In genomic region chr11:45451766-45452440, GRCh38 we compare ENCODE assay signal across 26 cellular contexts.
DNase-seq lines count a peak whose midpoint lies in the region; ATAC-seq and TF ChIP-seq lines count a peak whose summit lies in the region.
"Had no signal": no experiment of that assay in that cellular context is flagged by ENCODE, and none has a peak within 500 bp of the region (broad histone marks: within the 10 kb centered on the region; RNA-seq: fewer than 3 reads in every experiment).

No MANE protein-coding gene starts in this region.

- H3K27me3 ChIP-seq in body of pancreas, result no peaks in the 10 kb centered on the region
- H3K27me3 ChIP-seq: BLaER1, vagina had no signal

- TF ChIP-seq POLR2A in body of pancreas (IDR thresholded peaks at IDR 0.05), result no peak

- H3K27ac ChIP-seq in body of pancreas, result no peak overlapping the region
- H3K27ac ChIP-seq: BLaER1, tibial artery, vagina, VCaP had no signal

- no peak for TF ChIP-seq CTCF in body of pancreas (IDR thresholded peaks at IDR 0.05)
- no peak for TF ChIP-seq CTCF in omental fat pad (IDR thresholded peaks at IDR 0.05)

- 42 to 47% methylated on average over 8 of the region's 8 CpGs for WGBS in body of pancreas, 2 donors

- ATAC-seq in body of pancreas, result peak; percentile 33
- ATAC-seq in omental fat pad (ENCODE audit: low FRiP score), result peak; percentile 69
- ATAC-seq in HG03460 (IDR thresholded peaks at IDR 0.05; ENCODE audit: unreplicated experiment), result no peak
- ATAC-seq in GM18870 (IDR thresholded peaks at IDR 0.05; ENCODE audit: unreplicated experiment), result no peak
- ATAC-seq: activated CD4-positive, alpha-beta T cell treated with anti-CD3 and anti-CD28 coated beads for 36 hours; activated CD8-positive, alpha-beta T cell treated with anti-CD3 and anti-CD28 coated beads for 36 hours; left lobe of liver; PC-3 had no signal

- no peaks in the 10 kb centered on the region for H3K9me3 ChIP-seq in body of pancreas
- H3K9me3 ChIP-seq: BLaER1, HAP-1, vagina had no signal

- H3K4me1 ChIP-seq in body of pancreas, result no peaks in the 10 kb centered on the region
- H3K4me1 ChIP-seq: BLaER1, HAP-1, vagina had no signal

- H3K4me3 ChIP-seq in body of pancreas, result no peak overlapping the region
- H3K4me3 ChIP-seq: BLaER1, HAP-1, tibial artery, vagina had no signal

- peak; percentile 27 for DNase-seq in Daoy (ENCODE audit: low read depth)
- DNase-seq in HT1080 (ENCODE audit: low read depth), result peak; percentile 6
- DNase-seq in body of pancreas, result peak in 1 of 4 donors; percentile 18
- no peak for DNase-seq in omental fat pad (ENCODE audit: low spot score)
- DNase-seq in NCI-H128 (lab: John Stamatoyannopoulos, UW; ENCODE audit: unreplicated experiment), result no peak
- DNase-seq: activated CD4-positive, alpha-beta T cell treated with anti-CD3 and anti-CD28 coated beads for 36 hours; activated CD8-positive, alpha-beta memory T cell treated with anti-CD3 and anti-CD28 coated beads, Interleukin-2, amount 50 U/mL, for 48 hours; activated CD8-positive, alpha-beta T cell treated with anti-CD3 and anti-CD28 coated beads for 36 hours; activated naive CD4-positive, alpha-beta T cell treated with Interleukin-2 at 50 U/mL for 16 hours; KBM-7; MM.1S; NCI-H1417 treated with DMSO at 0.1 percent for 48 hours; NCI-H2029 treated with DMSO at 0.1 percent for 48 hours; NCI-H526; PC-3; SHP77; stimulated activated CD4-positive, alpha-beta T cell treated with anti-CD3 and anti-CD28 coated beads, Interleukin-15, amount 100 ng/mL, for 24 hours; stimulated activated CD4-positive, alpha-beta T cell treated with anti-CD3 and anti-CD28 coated beads, Interleukin-4, amount 100 ng/mL, for 4 hours; tibial artery had no signal

- intact Hi-C loops in body of pancreas (cut with DNase I), result no loop called here

- no peaks in the 10 kb centered on the region for H3K36me3 ChIP-seq in body of pancreas (replicated peaks in 1 of 2; ENCODE audit: insufficient read depth in 1 of 2, low read depth in 2 of 2)
- H3K36me3 ChIP-seq: BLaER1, HAP-1, tibial artery, vagina had no signal

Comparison
In these comparisons a context has a peak if more than half of its experiments do, and no peak if none do; other contexts are left out.
1. DNase-seq: peak in Daoy (single experiment) and HT1080 (single experiment); none in omental fat pad (single experiment) and NCI-H128 (single experiment).
2. ATAC-seq: peak in body of pancreas (single experiment) and omental fat pad (single experiment); none in HG03460 (single experiment) and GM18870 (single experiment).